In the genomic region with DNA sequence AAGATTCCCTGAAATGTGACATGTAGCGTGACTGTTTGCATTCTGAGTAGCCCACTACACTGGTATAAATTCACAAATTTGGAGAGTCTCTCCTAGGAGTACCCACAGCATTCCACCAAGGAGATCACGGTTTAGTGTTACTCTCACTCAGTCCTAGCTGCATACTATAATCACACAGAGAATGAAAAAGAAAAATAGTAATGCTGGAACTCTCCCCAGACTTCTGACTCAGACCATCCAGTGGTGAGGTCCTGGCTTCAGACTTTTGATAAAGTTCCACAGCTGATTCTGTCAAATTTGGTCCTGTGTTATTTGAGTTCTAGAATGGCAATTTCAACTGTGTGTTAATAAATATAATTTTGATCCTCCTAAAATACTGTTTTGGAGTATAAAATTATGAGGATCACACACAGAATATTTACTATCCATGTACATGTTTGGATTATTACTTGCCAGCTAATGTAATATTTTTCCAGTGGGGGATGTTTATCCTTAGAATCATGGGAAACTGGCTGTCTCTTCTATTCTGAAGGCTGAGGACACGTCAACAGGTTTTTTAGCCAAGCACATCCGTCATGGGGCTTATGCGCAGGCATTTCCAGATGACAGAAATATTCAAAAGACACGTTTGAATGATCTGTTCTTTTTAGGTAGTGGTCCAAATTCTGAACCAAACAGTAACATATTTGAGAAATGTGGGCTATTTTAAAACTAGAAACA, we compare ENCODE assay signal across 9 cellular contexts. TPM values are rescaled to one million over a fixed set of nuclear protein-coding genes. Genes with fewer than 3 reads are reported as not detected.
A peak's percentile ranks its signal among the peaks of the same experiment; 100 is the strongest.
DNase-seq lines count a peak whose midpoint lies in the region; ATAC-seq and TF ChIP-seq lines count a peak whose summit lies in the region.
"Had no signal": no experiment of that assay in that cellular context is flagged by ENCODE, and none has a peak within 500 bp of the region (broad histone marks: within the 10 kb centered on the region; RNA-seq: fewer than 3 reads in every experiment).

No MANE protein-coding gene starts in this region.

- H3K4me3 ChIP-seq in coronary artery (peak overlapping the region; percentile 13), mucosa of descending colon (no peak overlapping the region), upper lobe of right lung (no peak overlapping the region)

- TF ChIP-seq CTCF in coronary artery (IDR thresholded peaks at IDR 0.05) (no peak), mucosa of descending colon (IDR thresholded peaks at IDR 0.05) (no peak), upper lobe of right lung (IDR thresholded peaks at IDR 0.05) (no peak)

- intact Hi-C loops in mucosa of descending colon (cut with DNase I, micrococcal nuclease) (no loop called here), upper lobe of right lung (cut with DNase I) (loop anchor here (10.0 kb wide), 1 partner anchor 70 kb away; no protein-coding TSS in a partner anchor)

- H3K36me3 ChIP-seq in mucosa of descending colon (ENCODE audit: low read depth) (no peaks in the 10 kb centered on the region), upper lobe of right lung (no peaks in the 10 kb centered on the region)

- no peaks in the 10 kb centered on the region for H3K27me3 ChIP-seq in upper lobe of right lung

- peak; percentile 7 for ATAC-seq in HG02678 (IDR thresholded peaks at IDR 0.05; ENCODE audit: unreplicated experiment)
- ATAC-seq in mucosa of descending colon: peak; percentile 14
- ATAC-seq in upper lobe of right lung: peak; percentile 61
- ATAC-seq in GM19328 (IDR thresholded peaks at IDR 0.05; ENCODE audit: unreplicated experiment): no peak

- H3K27ac ChIP-seq in coronary artery (peak overlapping the region; percentile 68 to 75), upper lobe of right lung (peak overlapping the region; percentile 70)

- no peak for DNase-seq in coronary artery (ENCODE audit: low spot score)
- no peak for DNase-seq in mucosa of descending colon
- no peak for DNase-seq in upper lobe of right lung
- no peak for DNase-seq in stimulated activated CD4-positive, alpha-beta T cell treated with anti-CD3 and anti-CD28 coated beads, Interleukin-4, amount 100 ng/mL, for 1 hour
- DNase-seq in NCI-H2171 (lab: John Stamatoyannopoulos, UW): no peak
- DNase-seq in activated naive CD4-positive, alpha-beta T cell treated with anti-CD3 and anti-CD28 coated beads, Interleukin-2, amount 50 U/mL, for 16 hours: no peak
- DNase-seq: natural killer cell had no signal

- no peaks in the 10 kb centered on the region for H3K4me1 ChIP-seq in mucosa of descending colon (ENCODE audit: low read depth)
- H3K4me1 ChIP-seq in upper lobe of right lung: peaks cover 15% of the 10 kb centered on the region

- H3K9me3 ChIP-seq in mucosa of descending colon (no peaks in the 10 kb centered on the region), upper lobe of right lung (no peaks in the 10 kb centered on the region)

RNA-seq across cellular contexts. Expression of a gene that starts 5.1 kb away (rescaled TPM):
- total RNA-seq in mucosa of descending colon (10 to 100 TPM in 1 of 3 donors, 1 to 10 TPM in 2; 1.1 to 25.0 (median 2.4) TPM), upper lobe of right lung (55.0 TPM)
